ENCODE assay signal across 17 cellular contexts in genomic region chr9:36893148-36893547, GRCh38.
"Had no signal": no experiment of that assay in that cellular context is flagged by ENCODE, and none has a peak within 500 bp of the region (broad histone marks: within the 10 kb centered on the region; RNA-seq: fewer than 3 reads in every experiment).

No MANE protein-coding gene starts in this region.

- H3K9me3 Mint-ChIP-seq: activated T-cell treated with anti-CD3 and anti-CD28 coated beads, Interleukin-2, amount 50 U/mL, for 24 hours; immature natural killer cell; neural crest cell; stimulated activated effector memory CD8-positive, alpha-beta T cell treated with anti-CD3 and anti-CD28 coated beads, Interleukin-12 subunit alpha, Interleukin-12 subunit beta, amount 100 ng/mL, for 72 hours had no signal

- ATAC-seq: activated CD8-positive, alpha-beta memory T cell treated with anti-CD3 and anti-CD28 coated beads, Interleukin-2, amount 10 ng/mL, durations not matched to agents 7 days and 5 days; left colon; pancreas; stimulated activated effector memory CD8-positive, alpha-beta T cell treated with anti-CD3 and anti-CD28 coated beads, Interleukin-12 subunit alpha, Interleukin-12 subunit beta, amount 100 ng/mL, for 72 hours had no signal

- H3K36me3 ChIP-seq: pancreas, SJSA1 had no signal

- H3K27ac Mint-ChIP-seq: activated CD8-positive, alpha-beta memory T cell treated with anti-CD3 and anti-CD28 coated beads, Interleukin-2, amount 10 ng/mL, durations not matched to agents 7 days and 5 days; activated naive CD8-positive, alpha-beta T cell; activated T-cell treated with anti-CD3 and anti-CD28 coated beads, Interleukin-2, amount 50 U/mL, for 24 hours; immature natural killer cell; stimulated activated effector memory CD8-positive, alpha-beta T cell treated with anti-CD3 and anti-CD28 coated beads, Interleukin-12 subunit alpha, Interleukin-12 subunit beta, amount 100 ng/mL, for 72 hours had no signal

- H3K36me3 Mint-ChIP-seq: activated CD8-positive, alpha-beta memory T cell treated with anti-CD3 and anti-CD28 coated beads, Interleukin-2, amount 10 ng/mL, durations not matched to agents 7 days and 5 days; activated naive CD8-positive, alpha-beta T cell; immature natural killer cell; stimulated activated effector memory CD8-positive, alpha-beta T cell treated with anti-CD3 and anti-CD28 coated beads, Interleukin-12 subunit alpha, Interleukin-12 subunit beta, amount 100 ng/mL, for 72 hours had no signal

- DNase-seq: activated CD4-positive, alpha-beta T cell treated with anti-CD3 and anti-CD28 coated beads for 1 hour; activated CD4-positive, alpha-beta T cell treated with anti-CD3 and anti-CD28 coated beads, Interleukin-2, amount 50 U/mL, for 48 hours; activated CD8-positive, alpha-beta memory T cell treated with anti-CD3 and anti-CD28 coated beads, Interleukin-2, amount 10 ng/mL, durations not matched to agents 7 days and 5 days; activated gamma-delta T cell; activated T-cell treated with anti-CD3 and anti-CD28 coated beads, Interleukin-2, amount 50 U/mL, for 24 hours; effector CD4-positive, alpha-beta T cell; immature natural killer cell; left colon; T-helper 9 cell; trophoblast cell had no signal

- H3K9me3 ChIP-seq: pancreas, SJSA1 had no signal

- H3K4me3 ChIP-seq: lung, pancreas, SJSA1, smooth muscle cell had no signal

- H3K4me3 Mint-ChIP-seq: activated CD8-positive, alpha-beta memory T cell treated with anti-CD3 and anti-CD28 coated beads, Interleukin-2, amount 10 ng/mL, durations not matched to agents 7 days and 5 days; activated naive CD8-positive, alpha-beta T cell; activated T-cell treated with anti-CD3 and anti-CD28 coated beads, Interleukin-2, amount 50 U/mL, for 24 hours; immature natural killer cell; neural crest cell; stimulated activated effector memory CD8-positive, alpha-beta T cell treated with anti-CD3 and anti-CD28 coated beads, Interleukin-12 subunit alpha, Interleukin-12 subunit beta, amount 100 ng/mL, for 72 hours had no signal

- H3K4me1 ChIP-seq: pancreas, SJSA1 had no signal

- H3K27ac ChIP-seq: pancreas, SJSA1 had no signal

- H3K27me3 ChIP-seq: pancreas had no signal

- H3K4me1 Mint-ChIP-seq: activated CD8-positive, alpha-beta memory T cell treated with anti-CD3 and anti-CD28 coated beads, Interleukin-2, amount 10 ng/mL, durations not matched to agents 7 days and 5 days; immature natural killer cell; neural crest cell; stimulated activated effector memory CD8-positive, alpha-beta T cell treated with anti-CD3 and anti-CD28 coated beads, Interleukin-12 subunit alpha, Interleukin-12 subunit beta, amount 100 ng/mL, for 72 hours had no signal
